ENCODE assay signal across 32 cellular contexts in genomic region chr2:28926837-28927236, GRCh38. TPM values are rescaled to one million over a fixed set of nuclear protein-coding genes. Genes with fewer than 3 reads are reported as not detected.
DNase-seq lines count a peak whose midpoint lies in the region; ATAC-seq, FAIRE-seq and TF ChIP-seq lines count a peak whose summit lies in the region.
"Had no signal": no experiment of that assay in that cellular context is flagged by ENCODE, and none has a peak within 500 bp of the region (broad histone marks: within the 10 kb centered on the region; RNA-seq: fewer than 3 reads in every experiment).

No MANE protein-coding gene starts in this region.

- no peak for FAIRE-seq in HepG2 (lab: Jason Lieb, UNC)
- no peak for FAIRE-seq in H1 (lab: Jason Lieb, UNC)
- FAIRE-seq: frontal cortex had no signal

- H2AFZ ChIP-seq in HepG2 (ENCODE audit: low read length), result no peak overlapping the region
- H2AFZ ChIP-seq in H1 (ENCODE audit: low read length), result no peak overlapping the region

- peaks cover 46 to 97% of the 10 kb centered on the region in 2 experiments for H3K36me3 ChIP-seq in HepG2 (replicated peaks in 1 of 2; ENCODE audit: control insufficient read depth in 1 of 2, insufficient read depth in 2 of 2, low read length in 2 of 2)
- peaks cover 0 to 77% (median 35%) of the 10 kb centered on the region in 4 donors for H3K36me3 ChIP-seq in right lobe of liver
- H3K36me3 ChIP-seq in H1 (ENCODE audit: control insufficient read depth in 2 of 4, insufficient read depth in 4 of 4, low read length in 3 of 4), result peaks cover 9 to 94% (median 74%) of the 10 kb centered on the region in 4 experiments; a peak in 7 of 8 replicates
- H3K36me3 ChIP-seq in ascending aorta, result peaks cover 40 to 79% of the 10 kb centered on the region in 2 donors
- peaks cover 96% of the 10 kb centered on the region for H3K36me3 ChIP-seq in endodermal cell (ENCODE audit: control insufficient read depth, insufficient read depth, low read length)

- H3K4me1 Mint-ChIP-seq in stimulated activated naive CD8-positive, alpha-beta T cell treated with anti-CD3 and anti-CD28 coated beads, Interleukin-15, amount 100 ng/mL, for 72 hours, result no peaks in the 10 kb centered on the region
- H3K4me1 Mint-ChIP-seq in endodermal cell, result no peaks in the 10 kb centered on the region
- H3K4me1 Mint-ChIP-seq: activated B cell treated with CpG ODN at 0.5 μM for 24 hours; natural killer cell; stimulated activated memory B cell treated with anti-CD40 and anti-IgM and Interleukin-4, amounts not matched to agents 10 μg/mL and 1 μg/mL and 100 μg/mL, for 72 hours had no signal

- H2BK120ac ChIP-seq in H1 (replicated peaks; ENCODE audit: low read depth, low read length), result no peak overlapping the region

- POLR2A ChIA-PET in HepG2 (lab: Yijun Ruan, JAX) (no interaction called here), H1 (lab: Charles Lee; ENCODE audit: partially characterized antibody) (interaction anchor here (1.9 kb wide), 1 partner anchor 31 kb away, joined by 7 read pairs; no protein-coding TSS in a partner anchor)

- peaks cover 3% of the 10 kb centered on the region; the same call in 1 of the 2 replicates for H4K20me1 ChIP-seq in HepG2 (ENCODE audit: insufficient read depth, low read length)
- H4K20me1 ChIP-seq in H1 (replicated peaks in 1 of 2; ENCODE audit: control insufficient read depth in 1 of 2, insufficient read depth in 2 of 2, low read length in 2 of 2), result peaks cover 8 to 9% of the 10 kb centered on the region in 2 experiments

- TF ChIP-seq CTCF in HepG2 (CRISPR knock-in tag; IDR thresholded peaks at IDR 0.05), result no peak
- TF ChIP-seq CTCF in right lobe of liver (IDR thresholded peaks at IDR 0.05), result no peak
- no peak for TF ChIP-seq CTCF in H1 (IDR thresholded peaks at IDR 0.05; ENCODE audit: control extremely low read depth in 1 of 3, insufficient read depth in 1 of 3, low read depth in 1 of 3, low read length in 3 of 3)
- TF ChIP-seq CTCF in ascending aorta (IDR thresholded peaks at IDR 0.05), result no peak
- no peak for TF ChIP-seq CTCF in endodermal cell (conservative IDR thresholded peaks at IDR 0.05)

- H3K36me3 Mint-ChIP-seq in endodermal cell (ENCODE audit: low read depth), result peaks cover 86% of the 10 kb centered on the region

- H3K27ac Mint-ChIP-seq in stimulated activated naive CD8-positive, alpha-beta T cell treated with anti-CD3 and anti-CD28 coated beads, Interleukin-15, amount 100 ng/mL, for 72 hours, result peak overlapping the region in 1 of 2 donors; percentile 81
- no peak overlapping the region for H3K27ac Mint-ChIP-seq in endodermal cell
- H3K27ac Mint-ChIP-seq: activated B cell treated with CpG ODN at 0.5 μM for 24 hours; activated naive CD4-positive, alpha-beta T cell treated with anti-CD3 and anti-CD28 coated beads, Interleukin-2, amount 50 U/mL, for 24 hours; effector memory CD8-positive, alpha-beta T cell; natural killer cell; stimulated activated memory B cell treated with anti-CD40 and anti-IgM and Interleukin-4, amounts not matched to agents 10 μg/mL and 1 μg/mL and 100 μg/mL, for 72 hours had no signal

- no peak overlapping the region for H3K14ac ChIP-seq in H1 (ENCODE audit: insufficient read length)

- H3K27me3 Mint-ChIP-seq in stimulated activated naive CD8-positive, alpha-beta T cell treated with anti-CD3 and anti-CD28 coated beads, Interleukin-15, amount 100 ng/mL, for 72 hours, result no peaks in the 10 kb centered on the region
- H3K27me3 Mint-ChIP-seq in endodermal cell (ENCODE audit: insufficient read depth), result no peaks in the 10 kb centered on the region
- H3K27me3 Mint-ChIP-seq: activated B cell treated with CpG ODN at 0.5 μM for 24 hours; activated naive CD4-positive, alpha-beta T cell treated with anti-CD3 and anti-CD28 coated beads, Interleukin-2, amount 50 U/mL, for 24 hours; effector memory CD8-positive, alpha-beta T cell; stimulated activated memory B cell treated with anti-CD40 and anti-IgM and Interleukin-4, amounts not matched to agents 10 μg/mL and 1 μg/mL and 100 μg/mL, for 72 hours had no signal

- no peak overlapping the region for H4K8ac ChIP-seq in H1 (ENCODE audit: extremely low read depth, insufficient read depth, low read length)

- H3K79me1 ChIP-seq in H1 (ENCODE audit: low read depth, low read length), result peaks cover 4% of the 10 kb centered on the region; the same call in 1 of the 2 replicates

- no peak overlapping the region for H2AK5ac ChIP-seq in H1 (ENCODE audit: low read depth, low read length)

- H3K9me3 ChIP-seq in HepG2 (ENCODE audit: low read length) (no peaks in the 10 kb centered on the region), right lobe of liver (no peaks in the 10 kb centered on the region), H1 (ENCODE audit: insufficient read depth in 2 of 2, low read depth in 1 of 2, low read length in 1 of 2) (no peaks in the 10 kb centered on the region), ascending aorta (no peaks in the 10 kb centered on the region), endodermal cell (ENCODE audit: control insufficient read depth, low read length) (no peaks in the 10 kb centered on the region)
- H3K9me3 ChIP-seq: BLaER1, HAP-1, mucosa of descending colon, suprapubic skin, upper lobe of left lung had no signal

- H4K91ac ChIP-seq in H1 (replicated peaks; ENCODE audit: insufficient read length, low read length), result no peak overlapping the region

- TF ChIP-seq RAD21 in HepG2 (CRISPR knock-in tag; IDR thresholded peaks at IDR 0.05), result no peak
- no peak for TF ChIP-seq RAD21 in H1 (IDR thresholded peaks at IDR 0.05 in 1 of 2, conservative IDR thresholded peaks at IDR 0.05 in 1 of 2; ENCODE audit: low read depth in 2 of 2, low read length in 2 of 2)

- no peaks in the 10 kb centered on the region for H3K27me3 ChIP-seq in HepG2 (ENCODE audit: control insufficient read depth in 1 of 2, insufficient read depth in 2 of 2, low read length in 2 of 2)
- H3K27me3 ChIP-seq in right lobe of liver, result no peaks in the 10 kb centered on the region
- no peaks in the 10 kb centered on the region for H3K27me3 ChIP-seq in H1 (replicated peaks in 1 of 4; ENCODE audit: control insufficient read depth in 3 of 4, extremely low read depth in 1 of 4, insufficient read depth in 3 of 4, low read length in 3 of 4)
- H3K27me3 ChIP-seq in ascending aorta, result no peaks in the 10 kb centered on the region
- H3K27me3 ChIP-seq in endodermal cell (ENCODE audit: control insufficient read depth, insufficient read depth, low read length, poor library complexity, severe bottlenecking), result no peaks in the 10 kb centered on the region
- H3K27me3 ChIP-seq: BLaER1, suprapubic skin, upper lobe of left lung had no signal

- no peak overlapping the region for H3K27ac ChIP-seq in HepG2 (ENCODE audit: extremely low read length, insufficient read depth, low read length)
- H3K27ac ChIP-seq in right lobe of liver, result no peak overlapping the region
- no peak overlapping the region for H3K27ac ChIP-seq in H1 (ENCODE audit: low read depth, low read length)
- no peak overlapping the region for H3K27ac ChIP-seq in ascending aorta
- no peak overlapping the region for H3K27ac ChIP-seq in endodermal cell (ENCODE audit: low read depth, low read length)
- H3K27ac ChIP-seq: BLaER1, coronary artery, SK-N-MC, suprapubic skin, upper lobe of left lung had no signal

- no peak overlapping the region for H3K23ac ChIP-seq in H1 (ENCODE audit: insufficient read length)

- H2BK15ac ChIP-seq in H1 (ENCODE audit: low read length), result no peak overlapping the region

- CTCF ChIA-PET in HepG2 (lab: Yijun Ruan, JAX; ENCODE audit: low intra/inter-chr PET ratio, low total read pairs) (no interaction called here), H1 (lab: Charles Lee; ENCODE audit: partially characterized antibody) (no interaction called here)

- H3K9ac ChIP-seq in HepG2 (ENCODE audit: insufficient read depth, low read depth, low read length) (no peak overlapping the region), H1 (replicated peaks in 1 of 4; ENCODE audit: extremely low read depth in 1 of 4, low read depth in 3 of 4, low read length in 3 of 4) (no peak overlapping the region), endodermal cell (ENCODE audit: extremely low read depth, low read length, poor library complexity, severe bottlenecking) (no peak overlapping the region)
- H3K9ac ChIP-seq: BLaER1 had no signal

- H3K56ac ChIP-seq in H1 (replicated peaks; ENCODE audit: insufficient read length, low read depth, low read length), result no peak overlapping the region

- H3K4me3 ChIP-seq in HepG2 (replicated peaks in 1 of 3; ENCODE audit: insufficient read depth in 1 of 3, low read depth in 2 of 3, low read length in 3 of 3) (no peak overlapping the region), right lobe of liver (no peak overlapping the region), H1 (ENCODE audit: extremely low read depth in 1 of 4, insufficient read depth in 2 of 4, low read depth in 3 of 4, low read length in 4 of 4) (no peak overlapping the region), ascending aorta (no peak overlapping the region), endodermal cell (ENCODE audit: low read length) (no peak overlapping the region)
- H3K4me3 ChIP-seq: BLaER1, coronary artery, HAP-1, lung, mucosa of descending colon, SK-N-MC, suprapubic skin, upper lobe of left lung had no signal

- no peak overlapping the region for H2BK12ac ChIP-seq in H1 (ENCODE audit: low read depth, low read length)

- H3K4me1 ChIP-seq in HepG2 (ENCODE audit: insufficient read depth, low read length) (no peaks in the 10 kb centered on the region), right lobe of liver (no peaks in the 10 kb centered on the region), H1 (replicated peaks in 1 of 4; ENCODE audit: control insufficient read depth in 3 of 4, insufficient read depth in 4 of 4, low read length in 3 of 4) (no peaks in the 10 kb centered on the region), ascending aorta (no peaks in the 10 kb centered on the region), endodermal cell (ENCODE audit: control insufficient read depth, insufficient read depth, low read length) (no peaks in the 10 kb centered on the region)
- H3K4me1 ChIP-seq: BLaER1, HAP-1, upper lobe of left lung had no signal

- H4K5ac ChIP-seq in H1 (ENCODE audit: insufficient read length, low read depth, low read length), result no peak overlapping the region

- H3K23me2 ChIP-seq in H1 (ENCODE audit: low read depth, low read length), result no peaks in the 10 kb centered on the region

- H2BK5ac ChIP-seq in H1 (ENCODE audit: low read depth, low read length), result no peak overlapping the region

- TF ChIP-seq EP300 in HepG2 (IDR thresholded peaks at IDR 0.05; ENCODE audit: low read depth in 2 of 2, low read length in 2 of 2), result no peak
- no peak for TF ChIP-seq EP300 in HepG2 (CRISPR knock-in tag; IDR thresholded peaks at IDR 0.05; ENCODE audit: borderline replicate concordance)
- TF ChIP-seq EP300 in H1 (IDR thresholded peaks at IDR 0.05; ENCODE audit: borderline replicate concordance in 1 of 2, low read depth in 2 of 2, low read length in 2 of 2), result no peak

- H3K9me3 Mint-ChIP-seq in stimulated activated naive CD8-positive, alpha-beta T cell treated with anti-CD3 and anti-CD28 coated beads, Interleukin-15, amount 100 ng/mL, for 72 hours, result no peaks in the 10 kb centered on the region
- no peaks in the 10 kb centered on the region for H3K9me3 Mint-ChIP-seq in endodermal cell
- H3K9me3 Mint-ChIP-seq: activated B cell treated with CpG ODN at 0.5 μM for 24 hours; activated naive CD4-positive, alpha-beta T cell treated with anti-CD3 and anti-CD28 coated beads, Interleukin-2, amount 50 U/mL, for 24 hours; effector memory CD8-positive, alpha-beta T cell; natural killer cell; stimulated activated memory B cell treated with anti-CD40 and anti-IgM and Interleukin-4, amounts not matched to agents 10 μg/mL and 1 μg/mL and 100 μg/mL, for 72 hours had no signal

- intact Hi-C loops in HepG2 (cut with micrococcal nuclease; ENCODE audit: unreplicated experiment) (loop anchor here (10.0 kb wide), 1 partner anchor 102 kb away; no protein-coding TSS in a partner anchor), right lobe of liver (cut with DNase I) (no loop called here), ascending aorta (cut with DNase I) (no loop called here)

- H3K4me2 ChIP-seq in HepG2 (ENCODE audit: low read depth, low read length) (no peak overlapping the region), H1 (ENCODE audit: insufficient read depth in 1 of 2, low read depth in 2 of 2, low read length in 2 of 2) (no peak overlapping the region)
- H3K4me2 ChIP-seq: BLaER1 had no signal

- ATAC-seq in HepG2, result no peak
- no peak for ATAC-seq in right lobe of liver
- ATAC-seq in stimulated activated naive CD8-positive, alpha-beta T cell treated with anti-CD3 and anti-CD28 coated beads, Interleukin-15, amount 100 ng/mL, for 72 hours, result peak; percentile 49
- ATAC-seq: effector memory CD8-positive, alpha-beta T cell; esophagus mucosa; mucosa of descending colon; natural killer cell; stimulated activated memory B cell treated with anti-CD40 and anti-IgM and Interleukin-4, amounts not matched to agents 10 μg/mL and 1 μg/mL and 100 μg/mL, for 72 hours had no signal

- no peak overlapping the region for H3K18ac ChIP-seq in H1 (ENCODE audit: extremely low read depth, low read length)

- 100% methylated on average over 4 of the region's 4 CpGs for WGBS in HepG2 (ENCODE audit: low lambda C conversion rate)
- WGBS in right lobe of liver (ENCODE audit: insufficient coverage, low coverage, low lambda C conversion rate, missing lambda C conversion rate), result 84% methylated on average over 4 of the region's 4 CpGs
- WGBS in H1 (ENCODE audit: extremely low coverage in 1 of 2, insufficient coverage in 1 of 2, insufficient read length in 1 of 2, insufficient replicate concordance in 2 of 2, low coverage in 1 of 2, low lambda C conversion rate in 2 of 2, missing lambda C conversion rate in 1 of 2), 2 experiments, result 95% methylated on average over 4 of the region's 4 CpGs; no CpG with 5 or more reads in 1 of the 2 experiments
- WGBS in endodermal cell (ENCODE audit: insufficient coverage in 1 of 2, insufficient read length in 1 of 2), 2 experiments, result 94 to 96% methylated on average over 4 of the region's 4 CpGs

- H2BK20ac ChIP-seq in H1 (ENCODE audit: low read length), result no peak overlapping the region

- peak in 1 of 2 experiments; percentile 29; a peak in 1 of 4 replicates for TF ChIP-seq POLR2A in HepG2 (IDR thresholded peaks at IDR 0.05; ENCODE audit: insufficient read depth in 1 of 2, low read depth in 2 of 2, low read length in 2 of 2)
- no peak for TF ChIP-seq POLR2A in right lobe of liver (IDR thresholded peaks at IDR 0.05)
- TF ChIP-seq POLR2A in H1 (IDR thresholded peaks at IDR 0.05; ENCODE audit: control extremely low read depth in 1 of 2, low read depth in 2 of 2, low read length in 2 of 2), result no peak

- H3K4ac ChIP-seq in H1 (replicated peaks; ENCODE audit: insufficient read length, low read depth, low read length), result no peak overlapping the region

- no peak overlapping the region for H3K4me3 Mint-ChIP-seq in stimulated activated naive CD8-positive, alpha-beta T cell treated with anti-CD3 and anti-CD28 coated beads, Interleukin-15, amount 100 ng/mL, for 72 hours
- no peak overlapping the region for H3K4me3 Mint-ChIP-seq in endodermal cell
- H3K4me3 Mint-ChIP-seq: activated B cell treated with CpG ODN at 0.5 μM for 24 hours; activated naive CD4-positive, alpha-beta T cell treated with anti-CD3 and anti-CD28 coated beads, Interleukin-2, amount 50 U/mL, for 24 hours; effector memory CD8-positive, alpha-beta T cell; natural killer cell; stimulated activated memory B cell treated with anti-CD40 and anti-IgM and Interleukin-4, amounts not matched to agents 10 μg/mL and 1 μg/mL and 100 μg/mL, for 72 hours had no signal

- in situ Hi-C loops in HepG2 (cut with HindIII; ENCODE audit: extremely low pct_ligation_motif_present, low pct_unique_long_range_greater_than_20kb) (no loop called here), KBM-7 (cut with MboI; ENCODE audit: low pct_unique_long_range_greater_than_20kb, low sequenced_read_pairs) (no loop called here)

- TSS peak; percentile 3 for BruUV-seq in HepG2 (replicated peaks; lab: Mats Ljungman, UMichigan)

- H3K79me2 ChIP-seq in HepG2 (ENCODE audit: insufficient read depth, low read length) (peaks cover 21% of the 10 kb centered on the region), H1 (ENCODE audit: control insufficient read depth in 1 of 2, insufficient read depth in 2 of 2, low read length in 2 of 2) (peaks cover 0 to 53% of the 10 kb centered on the region in 2 experiments; a peak in 2 of 4 replicates)

- DNase-seq in HepG2 (ENCODE audit: low spot score), result no peak
- no peak for DNase-seq in right lobe of liver
- DNase-seq in KBM-7, result peak; percentile 37
- DNase-seq in H1 (ENCODE audit: low read depth in 1 of 2, low spot score in 2 of 2), result no peak
- DNase-seq in stimulated activated naive CD8-positive, alpha-beta T cell treated with anti-CD3 and anti-CD28 coated beads, Interleukin-15, amount 100 ng/mL, for 72 hours, result no peak
- no peak for DNase-seq in ascending aorta (ENCODE audit: low spot score in 2 of 2)
- DNase-seq in NCI-H526 (lab: John Stamatoyannopoulos, UW), result no peak
- no peak for DNase-seq in endodermal cell
- DNase-seq: activated B cell treated with CpG ODN at 0.5 μM for 24 hours; effector memory CD8-positive, alpha-beta T cell; kidney glomerular epithelial cell; mucosa of descending colon; natural killer cell; NCI-H1048; NCI-H187; NCI-H2171; nucleus accumbens; OCI-M1; T-helper 1 cell; upper lobe of left lung had no signal

RNA-seq across cellular contexts. Expression of gene WDR43, which starts 32.4 kb away (rescaled TPM):
- total RNA-seq in HepG2 (2016; rRNA removed; fragmentation: Illumina TruSeq; extraction: Trizol) (167 and 253 TPM in 2 replicates), right lobe of liver (10 to 100 TPM; 17.9 to 23.8 (median 22.5) TPM), ascending aorta (21.5 TPM), endodermal cell (10 to 100 TPM; 64.3 to 77.7 TPM)
- 59.9 and 79.6 TPM in 2 replicates for total RNA-seq in HepG2 (2016; cell fraction: cytosol; rRNA removed; fragmentation: Illumina TruSeq; extraction: Trizol; ENCODE audit: low read depth)
- 172 and 225 TPM in 2 replicates for total RNA-seq in HepG2 (2016; cell fraction: insoluble cytoplasmic fraction; rRNA removed; fragmentation: Illumina TruSeq; extraction: Trizol)
- total RNA-seq in HepG2 (2016; cell fraction: membrane; rRNA removed; fragmentation: Illumina TruSeq; extraction: Trizol), result 56.9 and 74.1 TPM in 2 replicates
- total RNA-seq in HepG2 (2016; cell fraction: nucleus; rRNA removed; fragmentation: Illumina TruSeq; extraction: Trizol), result 121 and 138 TPM in 2 replicates
- polyA plus RNA-seq in HepG2 (2011; rRNA removed) (88.9 and 121 TPM in 2 replicates), H1 (2011; rRNA removed) (27.1 and 57.8 TPM in 2 replicates)
- 39.8 and 64.9 TPM in 2 replicates for polyA plus RNA-seq in HepG2 (2011; cell fraction: cytosol; rRNA removed)
- polyA plus RNA-seq in HepG2 (2011; cell fraction: nucleus; rRNA removed), result 67.2 and 70.8 TPM in 2 replicates
- 60.3 and 80.3 TPM in 2 replicates for polyA plus RNA-seq in HepG2 (2012)
- polyA plus RNA-seq in HepG2 (2016; cell fraction: cytosol; fragmentation: Illumina TruSeq; extraction: Trizol; ENCODE audit: low read depth), result 9.5 and 10.8 TPM in 2 replicates
- polyA plus RNA-seq in HepG2 (2016; cell fraction: insoluble cytoplasmic fraction; fragmentation: Illumina TruSeq; extraction: Trizol; ENCODE audit: low read depth), result 143 and 154 TPM in 2 replicates
- 17.2 and 23.0 TPM in 2 replicates for polyA plus RNA-seq in HepG2 (2016; cell fraction: membrane; fragmentation: Illumina TruSeq; extraction: Trizol; ENCODE audit: low read depth)
- polyA plus RNA-seq in HepG2 (2016; cell fraction: nucleus; fragmentation: Illumina TruSeq; extraction: Trizol; ENCODE audit: insufficient read depth, low read depth), result 126 and 131 TPM in 2 replicates
- polyA minus RNA-seq in HepG2 (2011; rRNA and poly(A)+ RNA removed; ENCODE audit: low replicate concordance), result 88.1 and 150 TPM in 2 replicates
- polyA minus RNA-seq in HepG2 (2011; cell fraction: cytosol; rRNA and poly(A)+ RNA removed), result 100 and 113 TPM in 2 replicates
- polyA minus RNA-seq in HepG2 (2011; cell fraction: nucleus; rRNA and poly(A)+ RNA removed), result 160 and 248 TPM in 2 replicates
- 135 and 142 TPM in 2 replicates for total RNA-seq in H1 (2021; fragmentation: NEBNext Ultra II Directional; extraction: Animal tissue kit (Norgen Biotek cat#: 25700))
- 61.7 TPM for polyA plus RNA-seq in H1 (2011; cell fraction: cytosol; rRNA removed)
- 26.5 TPM for polyA plus RNA-seq in H1 (2011; cell fraction: nucleus; rRNA removed)
- polyA plus RNA-seq in H1 (2012, experiment 1 of 2), result 61.7 to 115 TPM (median 76.7 TPM) in 4 replicates
- 4.7 TPM for polyA plus RNA-seq in H1 (2012, experiment 2 of 2)
- polyA plus RNA-seq in H1 (2013, experiment 1 of 2), result 60.4 TPM
- polyA plus RNA-seq in H1 (2013, experiment 2 of 2), result 59.6 TPM
- polyA minus RNA-seq in H1 (2011; rRNA and poly(A)+ RNA removed), result 236 and 322 TPM in 2 replicates
- polyA minus RNA-seq in H1 (2011; cell fraction: cytosol; rRNA and poly(A)+ RNA removed), result 84.2 TPM
- polyA minus RNA-seq in H1 (2011; cell fraction: nucleus; rRNA and poly(A)+ RNA removed), result 135 TPM
- 33.6 TPM for polyA plus RNA-seq in endodermal cell (2013, experiment 1 of 2)
- 31.3 TPM for polyA plus RNA-seq in endodermal cell (2013, experiment 2 of 2)

RNA-seq across cellular contexts. Expression of gene TOGARAM2, which starts 54.3 kb away (rescaled TPM):
- total RNA-seq in HepG2 (2016; rRNA removed; fragmentation: Illumina TruSeq; extraction: Trizol) (under 0.01 TPM in 1 of 2 replicates, not detected in the other), right lobe of liver (under 1 TPM in 5 of 6 experiments, not detected in 1; 0.06 to 0.37 (median 0.14) TPM), ascending aorta (not detected), endodermal cell (1 to 10 TPM in 1 of 2 donors, under 1 TPM in 1; 0.86 to 4.2 TPM)
- total RNA-seq in HepG2 (2016; cell fraction: cytosol; rRNA removed; fragmentation: Illumina TruSeq; extraction: Trizol; ENCODE audit: low read depth), result not detected in 2 replicates
- not detected in 2 replicates for total RNA-seq in HepG2 (2016; cell fraction: insoluble cytoplasmic fraction; rRNA removed; fragmentation: Illumina TruSeq; extraction: Trizol)
- not detected in 2 replicates for total RNA-seq in HepG2 (2016; cell fraction: membrane; rRNA removed; fragmentation: Illumina TruSeq; extraction: Trizol)
- 0.06 and 0.19 TPM in 2 replicates for total RNA-seq in HepG2 (2016; cell fraction: nucleus; rRNA removed; fragmentation: Illumina TruSeq; extraction: Trizol)
- polyA plus RNA-seq in HepG2 (2011; rRNA removed) (0.05 TPM in 2 replicates), H1 (2011; rRNA removed) (0.42 and 0.63 TPM in 2 replicates)
- 0.04 and 0.13 TPM in 2 replicates for polyA plus RNA-seq in HepG2 (2011; cell fraction: cytosol; rRNA removed)
- polyA plus RNA-seq in HepG2 (2011; cell fraction: nucleus; rRNA removed), result 0.36 and 0.74 TPM in 2 replicates
- 0.04 TPM in 1 of 2 replicates, not detected in the other for polyA plus RNA-seq in HepG2 (2012)
- polyA plus RNA-seq in HepG2 (2016; cell fraction: cytosol; fragmentation: Illumina TruSeq; extraction: Trizol; ENCODE audit: low read depth), result not detected in 2 replicates
- not detected in 2 replicates for polyA plus RNA-seq in HepG2 (2016; cell fraction: insoluble cytoplasmic fraction; fragmentation: Illumina TruSeq; extraction: Trizol; ENCODE audit: low read depth)
- polyA plus RNA-seq in HepG2 (2016; cell fraction: membrane; fragmentation: Illumina TruSeq; extraction: Trizol; ENCODE audit: low read depth), result not detected in 2 replicates
- polyA plus RNA-seq in HepG2 (2016; cell fraction: nucleus; fragmentation: Illumina TruSeq; extraction: Trizol; ENCODE audit: insufficient read depth, low read depth), result 0.61 TPM in 1 of 2 replicates, not detected in the other
- polyA minus RNA-seq in HepG2 (2011; rRNA and poly(A)+ RNA removed; ENCODE audit: low replicate concordance), result 0.02 and 1.6 TPM in 2 replicates
- polyA minus RNA-seq in HepG2 (2011; cell fraction: cytosol; rRNA and poly(A)+ RNA removed), result not detected in 2 replicates
- polyA minus RNA-seq in HepG2 (2011; cell fraction: nucleus; rRNA and poly(A)+ RNA removed), result 1.0 TPM in 1 of 2 replicates, not detected in the other
- 0.59 and 1.4 TPM in 2 replicates for total RNA-seq in H1 (2021; fragmentation: NEBNext Ultra II Directional; extraction: Animal tissue kit (Norgen Biotek cat#: 25700))
- 0.67 TPM for polyA plus RNA-seq in H1 (2011; cell fraction: cytosol; rRNA removed)
- 2.0 TPM for polyA plus RNA-seq in H1 (2011; cell fraction: nucleus; rRNA removed)
- polyA plus RNA-seq in H1 (2012, experiment 1 of 2), result 0.48 to 0.59 TPM (median 0.49 TPM) in 4 replicates
- 0.37 TPM for polyA plus RNA-seq in H1 (2012, experiment 2 of 2)
- 0.28 TPM for polyA plus RNA-seq in H1 (2013, experiment 1 of 2)
- 0.40 TPM for polyA plus RNA-seq in H1 (2013, experiment 2 of 2)
- 0.16 and 0.41 TPM in 2 replicates for polyA minus RNA-seq in H1 (2011; rRNA and poly(A)+ RNA removed)
- 0.66 TPM for polyA minus RNA-seq in H1 (2011; cell fraction: cytosol; rRNA and poly(A)+ RNA removed)
- 0.90 TPM for polyA minus RNA-seq in H1 (2011; cell fraction: nucleus; rRNA and poly(A)+ RNA removed)
- polyA plus RNA-seq in endodermal cell (2013, experiment 1 of 2), result 0.43 TPM
- 0.50 TPM for polyA plus RNA-seq in endodermal cell (2013, experiment 2 of 2)
- total RNA-seq: activated B cell treated with CpG ODN at 0.5 μM for 24 hours, NCI-H460, pulmonary artery endothelial cell had no signal

RNA-seq across cellular contexts. Expression of gene TRMT61B, which starts 56.7 kb away (rescaled TPM):
- total RNA-seq in HepG2 (2016; rRNA removed; fragmentation: Illumina TruSeq; extraction: Trizol) (23.5 and 29.7 TPM in 2 replicates), right lobe of liver (1 to 10 TPM; 6.4 to 9.5 (median 7.6) TPM), ascending aorta (not detected), endodermal cell (10 to 100 TPM; 19.9 to 22.4 TPM)
- total RNA-seq in HepG2 (2016; cell fraction: cytosol; rRNA removed; fragmentation: Illumina TruSeq; extraction: Trizol; ENCODE audit: low read depth), result 14.6 and 25.8 TPM in 2 replicates
- total RNA-seq in HepG2 (2016; cell fraction: insoluble cytoplasmic fraction; rRNA removed; fragmentation: Illumina TruSeq; extraction: Trizol), result 19.8 and 37.3 TPM in 2 replicates
- total RNA-seq in HepG2 (2016; cell fraction: membrane; rRNA removed; fragmentation: Illumina TruSeq; extraction: Trizol), result 11.6 and 17.0 TPM in 2 replicates
- 18.5 and 19.2 TPM in 2 replicates for total RNA-seq in HepG2 (2016; cell fraction: nucleus; rRNA removed; fragmentation: Illumina TruSeq; extraction: Trizol)
- polyA plus RNA-seq in HepG2 (2011; rRNA removed) (15.3 and 19.7 TPM in 2 replicates), H1 (2011; rRNA removed) (8.2 and 10.4 TPM in 2 replicates)
- polyA plus RNA-seq in HepG2 (2011; cell fraction: cytosol; rRNA removed), result 8.7 and 11.6 TPM in 2 replicates
- polyA plus RNA-seq in HepG2 (2011; cell fraction: nucleus; rRNA removed), result 13.3 and 14.3 TPM in 2 replicates
- 18.4 and 19.0 TPM in 2 replicates for polyA plus RNA-seq in HepG2 (2012)
- polyA plus RNA-seq in HepG2 (2016; cell fraction: cytosol; fragmentation: Illumina TruSeq; extraction: Trizol; ENCODE audit: low read depth), result 3.4 and 3.7 TPM in 2 replicates
- 36.4 and 36.6 TPM in 2 replicates for polyA plus RNA-seq in HepG2 (2016; cell fraction: insoluble cytoplasmic fraction; fragmentation: Illumina TruSeq; extraction: Trizol; ENCODE audit: low read depth)
- 7.8 and 8.1 TPM in 2 replicates for polyA plus RNA-seq in HepG2 (2016; cell fraction: membrane; fragmentation: Illumina TruSeq; extraction: Trizol; ENCODE audit: low read depth)
- polyA plus RNA-seq in HepG2 (2016; cell fraction: nucleus; fragmentation: Illumina TruSeq; extraction: Trizol; ENCODE audit: insufficient read depth, low read depth), result 38.0 and 40.7 TPM in 2 replicates
- 8.9 and 10.3 TPM in 2 replicates for polyA minus RNA-seq in HepG2 (2011; rRNA and poly(A)+ RNA removed; ENCODE audit: low replicate concordance)
- polyA minus RNA-seq in HepG2 (2011; cell fraction: cytosol; rRNA and poly(A)+ RNA removed), result 8.7 and 13.5 TPM in 2 replicates
- polyA minus RNA-seq in HepG2 (2011; cell fraction: nucleus; rRNA and poly(A)+ RNA removed), result 20.9 and 25.7 TPM in 2 replicates
- total RNA-seq in H1 (2021; fragmentation: NEBNext Ultra II Directional; extraction: Animal tissue kit (Norgen Biotek cat#: 25700)), result 27.8 and 30.1 TPM in 2 replicates
- polyA plus RNA-seq in H1 (2011; cell fraction: cytosol; rRNA removed), result 15.5 TPM
- 6.9 TPM for polyA plus RNA-seq in H1 (2011; cell fraction: nucleus; rRNA removed)
- polyA plus RNA-seq in H1 (2012, experiment 1 of 2), result 16.2 to 24.4 TPM (median 18.2 TPM) in 4 replicates
- 7.0 TPM for polyA plus RNA-seq in H1 (2012, experiment 2 of 2)
- 14.1 TPM for polyA plus RNA-seq in H1 (2013, experiment 1 of 2)
- polyA plus RNA-seq in H1 (2013, experiment 2 of 2), result 14.2 TPM
- 9.2 and 10.3 TPM in 2 replicates for polyA minus RNA-seq in H1 (2011; rRNA and poly(A)+ RNA removed)
- 7.8 TPM for polyA minus RNA-seq in H1 (2011; cell fraction: cytosol; rRNA and poly(A)+ RNA removed)
- 10.8 TPM for polyA minus RNA-seq in H1 (2011; cell fraction: nucleus; rRNA and poly(A)+ RNA removed)
- polyA plus RNA-seq in endodermal cell (2013, experiment 1 of 2), result 24.4 TPM
- 26.8 TPM for polyA plus RNA-seq in endodermal cell (2013, experiment 2 of 2)

Comparison
In these comparisons a context has a peak if more than half of its experiments do, and no peak if none do; other contexts are left out.
1. Of the 41 proteins assayed by ChIP-seq in both HepG2 and H1: peak only in HepG2: none; only in H1: none; in both: POLR2AphosphoS5; in neither: 39; mixed calls (peak in some experiments, not most) for 1.